ENCODE assay signal across 1 cellular context in genomic region chr17:39867891-39868553, GRCh38.
TF ChIP-seq lines count a peak whose summit lies in the region.

ZPBP2 (plus strand) TSS chr17:39868202; CDS start chr17:39868355, 153 bp downstream.

TF ChIP-seq in GM23338, 12 proteins besides CTCF, POLR2A, EP300 and RAD21 (continued from another document):
- TF ChIP-seq ZNF462 (CRISPR knock-in tag; IDR thresholded peaks at IDR 0.05) = no peak
- no peak for TF ChIP-seq ZNF331 (CRISPR knock-in tag; IDR thresholded peaks at IDR 0.05; ENCODE audit: low read depth)
- TF ChIP-seq ETS1 (IDR thresholded peaks at IDR 0.05) = no peak
- TF ChIP-seq REST (IDR thresholded peaks at IDR 0.05; ENCODE audit: unreplicated experiment) = no peak
- no peak for TF ChIP-seq POLR2AphosphoS5 (IDR thresholded peaks at IDR 0.05; ENCODE audit: low read depth)
- no peak for TF ChIP-seq JUNB (IDR thresholded peaks at IDR 0.05; ENCODE audit: unreplicated experiment)
